Comparison of ENCODE assay signal across 26 cellular contexts in the genomic region with DNA sequence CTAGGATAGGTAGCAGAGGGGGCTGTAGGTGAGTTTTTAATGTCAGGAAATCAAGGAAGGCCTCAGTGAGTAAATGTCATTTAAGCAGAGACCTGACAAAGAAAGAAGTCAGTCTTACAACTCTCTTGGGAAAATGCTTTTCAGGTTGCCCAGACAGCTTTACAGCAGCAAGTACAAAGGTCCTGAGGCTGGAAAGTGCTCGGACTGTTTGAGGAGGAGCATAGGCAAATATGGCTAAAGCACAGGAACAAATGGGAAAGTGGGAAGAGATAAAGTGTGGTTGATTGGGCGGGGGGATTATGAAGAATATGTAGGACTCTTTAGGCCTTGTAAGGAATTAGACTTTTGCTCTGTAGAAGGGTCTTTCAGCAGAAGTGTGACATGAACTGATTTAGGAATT.
"Had no signal": no experiment of that assay in that cellular context is flagged by ENCODE, and none has a peak within 500 bp of the region (broad histone marks: within the 10 kb centered on the region; RNA-seq: fewer than 3 reads in every experiment).

No MANE protein-coding gene starts in this region.

- H3K4me1 ChIP-seq: gastrocnemius medialis, prostate gland had no signal

- H3K4me3 Mint-ChIP-seq: effector memory CD8-positive, alpha-beta T cell; immature natural killer cell; memory B cell; naive thymus-derived CD8-positive, alpha-beta T cell; nephron progenitor cell; stimulated activated effector memory CD8-positive, alpha-beta T cell treated with anti-CD3 and anti-CD28 coated beads, Interleukin-12 subunit alpha, Interleukin-12 subunit beta, amount 100 ng/mL, for 72 hours had no signal

- H3K36me3 Mint-ChIP-seq: naive thymus-derived CD8-positive, alpha-beta T cell; stimulated activated effector memory CD8-positive, alpha-beta T cell treated with anti-CD3 and anti-CD28 coated beads, Interleukin-12 subunit alpha, Interleukin-12 subunit beta, amount 100 ng/mL, for 72 hours had no signal

- H3K36me3 ChIP-seq: gastrocnemius medialis, prostate gland, right atrium auricular region, stomach, thyroid gland, vagina had no signal

- H3K4me1 Mint-ChIP-seq: naive thymus-derived CD8-positive, alpha-beta T cell; stimulated activated effector memory CD8-positive, alpha-beta T cell treated with anti-CD3 and anti-CD28 coated beads, Interleukin-12 subunit alpha, Interleukin-12 subunit beta, amount 100 ng/mL, for 72 hours had no signal

- H3K27ac Mint-ChIP-seq: effector memory CD8-positive, alpha-beta T cell; memory B cell; naive thymus-derived CD8-positive, alpha-beta T cell; stimulated activated effector memory CD8-positive, alpha-beta T cell treated with anti-CD3 and anti-CD28 coated beads, Interleukin-12 subunit alpha, Interleukin-12 subunit beta, amount 100 ng/mL, for 72 hours had no signal

- DNase-seq: cortex of kidney; effector memory CD8-positive, alpha-beta T cell; foreskin fibroblast; gastrocnemius medialis; head of caudate nucleus; hippocampal formation; immature natural killer cell; islet precursor cell; kidney glomerular epithelial cell; midbrain; naive thymus-derived CD8-positive, alpha-beta T cell; nephron progenitor cell; nucleus accumbens; stimulated activated CD4-positive, alpha-beta T cell treated with anti-CD3 and anti-CD28 coated beads, Interleukin-2, amount 100 ng/mL, for 24 hours; stimulated activated CD4-positive, alpha-beta T cell treated with anti-CD3 and anti-CD28 coated beads, Interleukin-4, amount 100 ng/mL, for 24 hours; stimulated activated naive CD4-positive, alpha-beta T cell treated with Interleukin-2 at 50 U/mL for 16 hours; stomach; thyroid gland; trophoblast cell had no signal

- H3K27me3 Mint-ChIP-seq: effector memory CD8-positive, alpha-beta T cell; memory B cell; naive thymus-derived CD8-positive, alpha-beta T cell had no signal

- H3K9me3 ChIP-seq: gastrocnemius medialis, prostate gland, right atrium auricular region, stomach, thyroid gland, vagina had no signal

- H3K27me3 ChIP-seq: gastrocnemius medialis, right atrium auricular region, stomach, thyroid gland, vagina had no signal

- H3K27ac ChIP-seq: epithelial cell of prostate, gastrocnemius medialis, prostate gland, right atrium auricular region, stomach, thyroid gland, vagina had no signal

- H3K4me3 ChIP-seq: gastrocnemius medialis, lung, prostate gland, right atrium auricular region, stomach, thyroid gland, vagina had no signal
